Comparison of ENCODE assay signal across 29 cellular contexts in genomic region chr20:62160253-62160652, GRCh38. TPM values are rescaled to one million over a fixed set of nuclear protein-coding genes. Genes with fewer than 3 reads are reported as not detected.
"Had no signal": no experiment of that assay in that cellular context is flagged by ENCODE, and none has a peak within 500 bp of the region (broad histone marks: within the 10 kb centered on the region; RNA-seq: fewer than 3 reads in every experiment).

No MANE protein-coding gene starts in this region.

- H3K27ac ChIP-seq: colonic mucosa, esophagus muscularis mucosa, heart right ventricle, lower lobe of right lung, spleen, suprapubic skin, transverse colon, upper lobe of right lung, uterus had no signal

- H3K36me3 ChIP-seq: uterus had no signal

- H3K27me3 ChIP-seq: colonic mucosa, esophagus muscularis mucosa, heart right ventricle, spleen, suprapubic skin, transverse colon, upper lobe of right lung, uterus had no signal

- ATAC-seq: heart right ventricle, left colon, left ventricle myocardium superior, lower lobe of right lung, mucosa of descending colon, right cardiac atrium, upper lobe of right lung had no signal

- H3K4me3 ChIP-seq: colonic mucosa, esophagus muscularis mucosa, heart right ventricle, lower lobe of right lung, mucosa of descending colon, psoas muscle, skin epidermis, spleen, suprapubic skin, transverse colon, upper lobe of right lung, uterus had no signal

- H3K9me3 ChIP-seq: colonic mucosa, esophagus muscularis mucosa, heart right ventricle, lower lobe of right lung, mucosa of descending colon, psoas muscle, spleen, suprapubic skin, transverse colon, upper lobe of right lung, uterus had no signal

- DNase-seq: colonic mucosa; effector CD8-positive, alpha-beta T cell; endodermal cell; foreskin melanocyte; glutamatergic neuron; heart right ventricle; kidney glomerular epithelial cell; left colon; left ventricle myocardium superior; lower lobe of right lung; mucosa of descending colon; naive B cell; psoas muscle; spleen; stimulated activated naive CD4-positive, alpha-beta T cell; transverse colon; upper lobe of right lung; uterus had no signal

- H3K4me1 ChIP-seq: colonic mucosa had no signal

RNA-seq across cellular contexts. Expression of gene HRH3, which starts 59.8 kb away (rescaled TPM):
- total RNA-seq: chondrocyte; colonic mucosa; epithelial cell of proximal tubule; esophagus muscularis mucosa; heart right ventricle; left colon; left ventricle myocardium superior; lower lobe of right lung; mesothelial cell of epicardium; natural killer cell treated with Interleukin-12 subunit alpha and Interleukin-12 subunit beta and Interleukin-15 and Interleukin-18, amount 100 ng/mL, for 72 hours; osteocyte; psoas muscle; renal cortical epithelial cell; right cardiac atrium; spleen; suprapubic skin; transverse colon; upper lobe of right lung; uterus had no signal
- polyA plus RNA-seq: heart right ventricle, immature natural killer cell, right cardiac atrium, spleen had no signal
